Comparison of ENCODE assay signal across 1 cellular context in genomic region chr9:137083418-137084004, GRCh38.
TF ChIP-seq lines count a peak whose summit lies in the region.

No MANE protein-coding gene starts in this region.

TF ChIP-seq in H1, 55 proteins besides CTCF, POLR2A, EP300 and RAD21:
- TF ChIP-seq NANOG (IDR thresholded peaks at IDR 0.05; ENCODE audit: insufficient read depth, low read depth, low read length, poor library complexity, severe bottlenecking) = no peak
- TF ChIP-seq ASH2L (IDR thresholded peaks at IDR 0.05; ENCODE audit: low read length) = no peak
- TF ChIP-seq BACH1 (IDR thresholded peaks at IDR 0.05; ENCODE audit: low read length) = peak; percentile 92
- TF ChIP-seq GTF2F1 (IDR thresholded peaks at IDR 0.05; ENCODE audit: borderline replicate concordance, low read depth, low read length) = no peak
- TF ChIP-seq MAFK (IDR thresholded peaks at IDR 0.05; ENCODE audit: low read depth, low read length) = peak; percentile 68; the same call in 1 of the 2 replicates
- TF ChIP-seq POU5F1 (IDR thresholded peaks at IDR 0.05; ENCODE audit: low read depth, low read length) = no peak
